Comparison of ENCODE assay signal across 17 cellular contexts in genomic region chr6:100512203-100512862, GRCh38. TPM values are rescaled to one million over a fixed set of nuclear protein-coding genes. Genes with fewer than 3 reads are reported as not detected.
DNase-seq lines count a peak whose midpoint lies in the region; ATAC-seq and TF ChIP-seq lines count a peak whose summit lies in the region.
"Had no signal": no experiment of that assay in that cellular context is flagged by ENCODE, and none has a peak within 500 bp of the region (broad histone marks: within the 10 kb centered on the region; RNA-seq: fewer than 3 reads in every experiment).

No MANE protein-coding gene starts in this region.

- H3K27me3 Mint-ChIP-seq in T-helper 2 cell treated with Interferon-gamma antibody and Interleukin-4, amounts not matched to agents 5 μg/mL and 100 μg/mL, for 36 hours (ENCODE audit: low read depth): no peaks in the 10 kb centered on the region
- H3K27me3 Mint-ChIP-seq in activated CD8-positive, alpha-beta T cell treated with anti-CD3 and anti-CD28 coated beads, Interleukin-2, amount 10 ng/mL, durations not matched to agents 7 days and 5 days (ENCODE audit: low read depth): no peaks in the 10 kb centered on the region
- H3K27me3 Mint-ChIP-seq: effector memory CD8-positive, alpha-beta T cell had no signal

- no peak overlapping the region for H3K4me3 Mint-ChIP-seq in T-helper 2 cell treated with Interferon-gamma antibody and Interleukin-4, amounts not matched to agents 5 μg/mL and 100 μg/mL, for 36 hours
- no peak overlapping the region for H3K4me3 Mint-ChIP-seq in activated CD8-positive, alpha-beta T cell treated with anti-CD3 and anti-CD28 coated beads, Interleukin-2, amount 10 ng/mL, durations not matched to agents 7 days and 5 days
- H3K4me3 Mint-ChIP-seq: effector memory CD8-positive, alpha-beta T cell had no signal

- H3K4me1 ChIP-seq in osteoblast (ENCODE audit: insufficient read depth, low read length): peaks cover 16% of the 10 kb centered on the region
- H3K4me1 ChIP-seq: pancreas, upper lobe of right lung had no signal

- DNase-seq in HCEC 1CT: peak; percentile 74
- DNase-seq in RKO (ENCODE audit: low spot score): peak; percentile 24
- peak; percentile 22 for DNase-seq in dedifferentiated amniotic fluid mesenchymal stem cell (ENCODE audit: extremely low spot score)
- DNase-seq in osteoblast (ENCODE audit: insufficient read length, low spot score, missing footprints): peak; percentile 46
- no peak for DNase-seq in T-helper 2 cell treated with Interferon-gamma antibody and Interleukin-4, amounts not matched to agents 5 μg/mL and 100 μg/mL, for 36 hours (ENCODE audit: low spot score)
- no peak for DNase-seq in activated CD8-positive, alpha-beta T cell treated with anti-CD3 and anti-CD28 coated beads, Interleukin-2, amount 10 ng/mL, durations not matched to agents 7 days and 5 days
- no peak for DNase-seq in GM20000 (ENCODE audit: low spot score)
- DNase-seq: activated CD4-positive, CD25-positive, alpha-beta regulatory T cell; effector memory CD8-positive, alpha-beta T cell; islet precursor cell; KBM-7; NCI-H1417; pancreas; stimulated activated naive CD4-positive, alpha-beta T cell treated with Interleukin-2 at 50 U/mL for 16 hours; upper lobe of right lung had no signal

- POLR2A ChIA-PET in activated CD8-positive, alpha-beta T cell treated with anti-CD3 and anti-CD28 coated beads, Interleukin-2, amount 10 ng/mL, durations not matched to agents 7 days and 5 days (lab: Charles Lee): no interaction called here

- no peaks in the 10 kb centered on the region for H3K79me2 ChIP-seq in osteoblast (ENCODE audit: insufficient read depth, low read length)

- no peak for TF ChIP-seq CTCF in osteoblast (IDR thresholded peaks at IDR 0.05; ENCODE audit: extremely low read depth, low read depth, low read length)
- no peak for TF ChIP-seq CTCF in GM20000 (IDR thresholded peaks at IDR 0.05; ENCODE audit: extremely low read depth, missing control alignments)

- H3K36me3 ChIP-seq in osteoblast (ENCODE audit: insufficient read depth, low read length): peaks cover 28% of the 10 kb centered on the region
- H3K36me3 ChIP-seq: pancreas had no signal

- no peak overlapping the region for H2AFZ ChIP-seq in osteoblast (ENCODE audit: low read length)

- no peaks in the 10 kb centered on the region for H3K9me3 Mint-ChIP-seq in T-helper 2 cell treated with Interferon-gamma antibody and Interleukin-4, amounts not matched to agents 5 μg/mL and 100 μg/mL, for 36 hours
- no peaks in the 10 kb centered on the region for H3K9me3 Mint-ChIP-seq in activated CD8-positive, alpha-beta T cell treated with anti-CD3 and anti-CD28 coated beads, Interleukin-2, amount 10 ng/mL, durations not matched to agents 7 days and 5 days (ENCODE audit: insufficient read depth)
- H3K9me3 Mint-ChIP-seq: effector memory CD8-positive, alpha-beta T cell had no signal

- ATAC-seq in activated CD8-positive, alpha-beta T cell treated with anti-CD3 and anti-CD28 coated beads, Interleukin-2, amount 10 ng/mL, durations not matched to agents 7 days and 5 days: no peak
- ATAC-seq: effector memory CD8-positive, alpha-beta T cell; pancreas; upper lobe of right lung had no signal

- H3K4me2 ChIP-seq in osteoblast (ENCODE audit: insufficient read depth, low read length): peak overlapping the region; percentile 44

- H4K20me1 ChIP-seq in osteoblast (ENCODE audit: insufficient read depth, low read length): no peaks in the 10 kb centered on the region

- CTCF ChIA-PET in activated CD8-positive, alpha-beta T cell treated with anti-CD3 and anti-CD28 coated beads, Interleukin-2, amount 10 ng/mL, durations not matched to agents 7 days and 5 days (lab: Charles Lee): no interaction called here

- no peaks in the 10 kb centered on the region for H3K27me3 ChIP-seq in osteoblast (ENCODE audit: insufficient read depth, low read length)
- H3K27me3 ChIP-seq: pancreas, upper lobe of right lung had no signal

- no peaks in the 10 kb centered on the region for H3K9me3 ChIP-seq in osteoblast (ENCODE audit: low read depth, low read length)
- H3K9me3 ChIP-seq: pancreas, upper lobe of right lung had no signal

- peaks cover 28% of the 10 kb centered on the region for H3K36me3 Mint-ChIP-seq in T-helper 2 cell treated with Interferon-gamma antibody and Interleukin-4, amounts not matched to agents 5 μg/mL and 100 μg/mL, for 36 hours (ENCODE audit: low read depth)
- peaks cover 31% of the 10 kb centered on the region for H3K36me3 Mint-ChIP-seq in activated CD8-positive, alpha-beta T cell treated with anti-CD3 and anti-CD28 coated beads, Interleukin-2, amount 10 ng/mL, durations not matched to agents 7 days and 5 days (ENCODE audit: low read depth)

- peak overlapping the region; percentile 63 for H3K27ac ChIP-seq in osteoblast (ENCODE audit: low read depth, low read length)
- H3K27ac ChIP-seq: C4-2B, pancreas, upper lobe of right lung had no signal

- H3K4me1 Mint-ChIP-seq in T-helper 2 cell treated with Interferon-gamma antibody and Interleukin-4, amounts not matched to agents 5 μg/mL and 100 μg/mL, for 36 hours (ENCODE audit: low read depth): no peaks in the 10 kb centered on the region
- peaks cover 2% of the 10 kb centered on the region for H3K4me1 Mint-ChIP-seq in activated CD8-positive, alpha-beta T cell treated with anti-CD3 and anti-CD28 coated beads, Interleukin-2, amount 10 ng/mL, durations not matched to agents 7 days and 5 days (ENCODE audit: low read depth)

- H3K27ac Mint-ChIP-seq in T-helper 2 cell treated with Interferon-gamma antibody and Interleukin-4, amounts not matched to agents 5 μg/mL and 100 μg/mL, for 36 hours: no peak overlapping the region
- H3K27ac Mint-ChIP-seq in activated CD8-positive, alpha-beta T cell treated with anti-CD3 and anti-CD28 coated beads, Interleukin-2, amount 10 ng/mL, durations not matched to agents 7 days and 5 days: no peak overlapping the region
- H3K27ac Mint-ChIP-seq: effector memory CD8-positive, alpha-beta T cell had no signal

- no peak overlapping the region for H3K4me3 ChIP-seq in osteoblast (ENCODE audit: insufficient read depth, low read length)
- H3K4me3 ChIP-seq: pancreas, upper lobe of right lung had no signal

RNA-seq across cellular contexts. Expression of gene SIM1, which starts 47.6 kb away (rescaled TPM):
- total RNA-seq in osteoblast: under 0.01 and 0.36 TPM in 2 replicates
- not detected for total RNA-seq in activated CD8-positive, alpha-beta T cell treated with anti-CD3 and anti-CD28 coated beads, Interleukin-2, amount 10 ng/mL, durations not matched to agents 7 days and 5 days
- total RNA-seq: NCI-H460, upper lobe of right lung had no signal

Comparison
In these comparisons a context has a peak if more than half of its experiments do, and no peak if none do; other contexts are left out.
1. DNase-seq: peak in HCEC 1CT (single experiment), RKO (single experiment), dedifferentiated amniotic fluid mesenchymal stem cell (single experiment) and osteoblast (single experiment); none in T-helper 2 cell treated with Interferon-gamma antibody and Interleukin-4, amounts not matched to agents 5 μg/mL and 100 μg/mL, for 36 hours (single experiment), activated CD8-positive, alpha-beta T cell treated with anti-CD3 and anti-CD28 coated beads, Interleukin-2, amount 10 ng/mL, durations not matched to agents 7 days and 5 days (single experiment) and GM20000 (single experiment).